In genomic region chr2:68466361-68466777, GRCh38 we compare ENCODE assay signal across 8 cellular contexts. TPM values are rescaled to one million over a fixed set of nuclear protein-coding genes. Genes with fewer than 3 reads are reported as not detected.
DNase-seq lines count a peak whose midpoint lies in the region; ATAC-seq and TF ChIP-seq lines count a peak whose summit lies in the region.

No MANE protein-coding gene starts in this region.

- H3K27ac Mint-ChIP-seq in activated T-helper 1 cell treated with anti-CD3 and anti-CD28 coated beads, Interleukin-12 subunit alpha, Interleukin-12 subunit beta, Interleukin-2, Interleukin-4 antibody, amounts not matched to agents 30 ng/mL and 10 ng/mL and 1 ng/mL, durations not matched to agents 14 hours and 24 hours and 36 hours: peak overlapping the region; percentile 91

- H3K36me3 ChIP-seq in OCI-LY7 (ENCODE audit: insufficient read depth, low read length): no peaks in the 10 kb centered on the region

- H3K4me2 ChIP-seq in OCI-LY7 (ENCODE audit: low read length): peak overlapping the region; percentile 84

- no peaks in the 10 kb centered on the region for H3K27me3 Mint-ChIP-seq in activated T-helper 1 cell treated with anti-CD3 and anti-CD28 coated beads, Interleukin-12 subunit alpha, Interleukin-12 subunit beta, Interleukin-2, Interleukin-4 antibody, amounts not matched to agents 30 ng/mL and 10 ng/mL and 1 ng/mL, durations not matched to agents 14 hours and 24 hours and 36 hours (ENCODE audit: insufficient read depth)

- H3K4me1 ChIP-seq in OCI-LY7 (ENCODE audit: insufficient read depth, low read length, poor library complexity, severe bottlenecking): peaks cover 41% of the 10 kb centered on the region

- intact Hi-C loops in OCI-LY7 (cut with micrococcal nuclease; ENCODE audit: unreplicated experiment): loop anchor here (2.0 to 5.0 kb wide), 4 partner anchors 226 to 442 kb away; no protein-coding TSS in a partner anchor
- intact Hi-C loops in activated T-helper 1 cell treated with anti-CD3 and anti-CD28 coated beads, Interleukin-12 subunit alpha, Interleukin-12 subunit beta, Interleukin-2, Interleukin-4 antibody, amounts not matched to agents 30 ng/mL and 10 ng/mL and 1 ng/mL, durations not matched to agents 14 hours and 24 hours and 36 hours (cut with micrococcal nuclease): loop anchor here (2.0 kb wide), 5 partner anchors 52 to 1826 kb away; partner anchors contain the start of genes ARHGAP25, GFPT1 and SNRPG

- TF ChIP-seq CTCF in OCI-LY7 (conservative IDR thresholded peaks at IDR 0.05; ENCODE audit: low read length) (0 out of 2 replicates have a peak, but pooled peaks have one; percentile 30), foreskin fibroblast (IDR thresholded peaks at IDR 0.05; ENCODE audit: low read depth, low read length) (peak; percentile 18)

- no peaks in the 10 kb centered on the region for H3K9me2 ChIP-seq in OCI-LY7 (ENCODE audit: insufficient read depth, low read length)

- ATAC-seq in HG02763 (IDR thresholded peaks at IDR 0.05; ENCODE audit: unreplicated experiment) (no peak), HG03095 (IDR thresholded peaks at IDR 0.05; ENCODE audit: unreplicated experiment) (no peak)

- H3K4me1 Mint-ChIP-seq in activated T-helper 1 cell treated with anti-CD3 and anti-CD28 coated beads, Interleukin-12 subunit alpha, Interleukin-12 subunit beta, Interleukin-2, Interleukin-4 antibody, amounts not matched to agents 30 ng/mL and 10 ng/mL and 1 ng/mL, durations not matched to agents 14 hours and 24 hours and 36 hours (ENCODE audit: low read depth): peaks cover 44% of the 10 kb centered on the region

- BruUV-seq in OCI-LY7 (replicated peaks; lab: Mats Ljungman, UMichigan): no TSS peak

- H3K9me3 Mint-ChIP-seq in activated T-helper 1 cell treated with anti-CD3 and anti-CD28 coated beads, Interleukin-12 subunit alpha, Interleukin-12 subunit beta, Interleukin-2, Interleukin-4 antibody, amounts not matched to agents 30 ng/mL and 10 ng/mL and 1 ng/mL, durations not matched to agents 14 hours and 24 hours and 36 hours: no peaks in the 10 kb centered on the region

- no peaks in the 10 kb centered on the region for H4K20me1 ChIP-seq in OCI-LY7 (ENCODE audit: insufficient read depth, low read length)

- CTCF ChIA-PET in OCI-LY7 (lab: Charles Lee; ENCODE audit: unreplicated experiment): interaction anchor here (0.6 to 0.8 kb wide), 2 partner anchors 23 to 129 kb away, joined by 3 to 4 read pairs; no protein-coding TSS in a partner anchor

- peaks cover 30% of the 10 kb centered on the region; the same call in 1 of the 2 replicates for H3K79me2 ChIP-seq in OCI-LY7 (ENCODE audit: insufficient read depth, low read depth, low read length)

- H3K36me3 Mint-ChIP-seq in activated T-helper 1 cell treated with anti-CD3 and anti-CD28 coated beads, Interleukin-12 subunit alpha, Interleukin-12 subunit beta, Interleukin-2, Interleukin-4 antibody, amounts not matched to agents 30 ng/mL and 10 ng/mL and 1 ng/mL, durations not matched to agents 14 hours and 24 hours and 36 hours (ENCODE audit: low read depth): peaks cover 2% of the 10 kb centered on the region

- H3K9me3 ChIP-seq in OCI-LY7 (ENCODE audit: low read length): no peaks in the 10 kb centered on the region

- H2AFZ ChIP-seq in OCI-LY7 (ENCODE audit: low read length): peak overlapping the region; percentile 53; the same call in 1 of the 2 replicates

- H3K4me3 Mint-ChIP-seq in activated T-helper 1 cell treated with anti-CD3 and anti-CD28 coated beads, Interleukin-12 subunit alpha, Interleukin-12 subunit beta, Interleukin-2, Interleukin-4 antibody, amounts not matched to agents 30 ng/mL and 10 ng/mL and 1 ng/mL, durations not matched to agents 14 hours and 24 hours and 36 hours: peak overlapping the region; percentile 97

- peak; percentile 28 for DNase-seq in GDM1 (lab: John Stamatoyannopoulos, UW)
- DNase-seq in OCI-LY7 (ENCODE audit: low spot score): peak; percentile 51
- peak; percentile 57 for DNase-seq in activated T-helper 1 cell treated with anti-CD3 and anti-CD28 coated beads, Interleukin-12 subunit alpha, Interleukin-12 subunit beta, Interleukin-2, Interleukin-4 antibody, amounts not matched to agents 30 ng/mL and 10 ng/mL and 1 ng/mL, durations not matched to agents 14 hours and 24 hours and 36 hours (ENCODE audit: low spot score)
- DNase-seq in foreskin fibroblast: peak; percentile 54 to 77
- DNase-seq in renal cortical epithelial cell (ENCODE audit: low read depth): peak; percentile 80
- no peak for DNase-seq in NCI-H2107 treated with DMSO at 0.1 percent for 48 hours (lab: John Stamatoyannopoulos, UW; ENCODE audit: unreplicated experiment)

- H3K4me3 ChIP-seq in OCI-LY7 (ENCODE audit: low read depth, low read length, poor library complexity, severe bottlenecking) (peak overlapping the region; percentile 82), foreskin fibroblast (ENCODE audit: low read depth in 1 of 2, low read length in 2 of 2) (peak overlapping the region; percentile 81 to 91)

- peak overlapping the region; percentile 28 for H3K27ac ChIP-seq in OCI-LY7 (ENCODE audit: low read depth, low read length, poor library complexity, severe bottlenecking)

- POLR2A ChIA-PET in OCI-LY7 (lab: Charles Lee): interaction anchor here (0.5 to 2.9 kb wide), 15 partner anchors 11 to 550 kb away, joined by 3 to 12 read pairs (median 3); no protein-coding TSS in a partner anchor

RNA-seq across cellular contexts. Expression of gene FBXO48, which starts 0.7 kb away (rescaled TPM):
- 1.5 and 1.8 TPM in 2 replicates for total RNA-seq in OCI-LY7 (2014; rRNA removed; shearing (Covaris generic))
- 6.8 and 8.5 TPM in 2 replicates for total RNA-seq in OCI-LY7 (2022)
- 1.3 and 1.4 TPM in 2 replicates for total RNA-seq in activated T-helper 1 cell treated with anti-CD3 and anti-CD28 coated beads, Interleukin-12 subunit alpha, Interleukin-12 subunit beta, Interleukin-2, Interleukin-4 antibody, amounts not matched to agents 30 ng/mL and 10 ng/mL and 1 ng/mL, durations not matched to agents 14 hours and 24 hours and 36 hours
- total RNA-seq in renal cortical epithelial cell: 0.17 and 0.75 TPM in 2 replicates

RNA-seq across cellular contexts. Expression of gene APLF, which starts 1.0 kb away (rescaled TPM):
- total RNA-seq in OCI-LY7 (2014; rRNA removed; shearing (Covaris generic)): 6.1 and 8.8 TPM in 2 replicates
- 6.8 and 7.6 TPM in 2 replicates for total RNA-seq in OCI-LY7 (2022)
- 2.3 and 3.0 TPM in 2 replicates for total RNA-seq in activated T-helper 1 cell treated with anti-CD3 and anti-CD28 coated beads, Interleukin-12 subunit alpha, Interleukin-12 subunit beta, Interleukin-2, Interleukin-4 antibody, amounts not matched to agents 30 ng/mL and 10 ng/mL and 1 ng/mL, durations not matched to agents 14 hours and 24 hours and 36 hours
- 8.5 and 11.8 TPM in 2 replicates for total RNA-seq in renal cortical epithelial cell
